8 cellular contexts compared by ENCODE assay signal in genomic region chr22:35842954-35843353, GRCh38.
DNase-seq lines count a peak whose midpoint lies in the region; ATAC-seq, FAIRE-seq and TF ChIP-seq lines count a peak whose summit lies in the region.

No MANE protein-coding gene starts in this region.

- H3K9me3 ChIP-seq in transverse colon, result no peaks in the 10 kb centered on the region

- H3K27me3 ChIP-seq in BJ (ENCODE audit: control insufficient read depth, insufficient read depth, low read length), result no peaks in the 10 kb centered on the region
- H3K27me3 ChIP-seq in transverse colon, result no peaks in the 10 kb centered on the region

- TF ChIP-seq POLR2A in transverse colon (IDR thresholded peaks at IDR 0.05), result no peak

- H3K36me3 ChIP-seq in BJ (ENCODE audit: control insufficient read depth, insufficient read depth, low read length) (no peaks in the 10 kb centered on the region), transverse colon (no peaks in the 10 kb centered on the region)

- H3K27ac ChIP-seq in transverse colon, result peak overlapping the region in 3 of 4 donors; percentile 31 to 84 (median 40)

- TF ChIP-seq CTCF in BJ (IDR thresholded peaks at IDR 0.05; ENCODE audit: insufficient read depth, low read depth, low read length) (peak; percentile 63), transverse colon (IDR thresholded peaks at IDR 0.05) (peak; percentile 33 to 68 (median 42))

- no peak for DNase-seq in BJ (ENCODE audit: low read depth)
- peak; percentile 19 for DNase-seq in HS-27A (ENCODE audit: low read depth)
- DNase-seq in left cardiac atrium, result peak; percentile 32
- no peak for DNase-seq in transverse colon
- no peak for DNase-seq in NCI-H1105 (lab: John Stamatoyannopoulos, UW)
- no peak for DNase-seq in OCI-M2 (lab: John Stamatoyannopoulos, UW; ENCODE audit: unreplicated experiment)
- DNase-seq in head of caudate nucleus, result no peak

- no peak for TF ChIP-seq EP300 in transverse colon (IDR thresholded peaks at IDR 0.05; ENCODE audit: low read depth)

- ATAC-seq in left cardiac atrium, result peak; percentile 24 to 53

- WGBS in transverse colon (ENCODE audit: low coverage in 1 of 2), 2 donors, result 36 to 43% methylated on average over 1 to 2 of the region's 2 CpGs

- FAIRE-seq in TTC549 (lab: Jason Lieb, UNC), result peak; percentile 46

- in situ Hi-C loops in transverse colon (cut with MboI; ENCODE audit: low pct_ligation_motif_present in 1 of 4, low pct_unique_long_range_greater_than_20kb in 1 of 4, low sequenced_read_pairs in 3 of 4), result no loop called here

- POLR2A ChIA-PET in BJ (lab: Charles Lee), result no interaction called here

- H3K4me3 ChIP-seq in BJ (ENCODE audit: low read depth, low read length) (no peak overlapping the region), transverse colon (no peak overlapping the region)

- CTCF ChIA-PET in BJ (lab: Yijun Ruan, JAX), result interaction anchor here (0.7 to 2.2 kb wide), 4 partner anchors 50 to 222 kb away, joined by 3 to 9 read pairs (median 4); no protein-coding TSS in a partner anchor

- intact Hi-C loops in left cardiac atrium (cut with DNase I), result loop anchor here in 1 of 2 donors (5.0 to 10.0 kb wide), 2 partner anchors 69 to 218 kb away; no protein-coding TSS in a partner anchor
- intact Hi-C loops in transverse colon (cut with DNase I; ENCODE audit: low total_unique reads), result no loop called here
- intact Hi-C loops in head of caudate nucleus (cut with DNase I), result loop anchor here (10.0 kb wide), 1 partner anchor 182 kb away; the partner anchor contains the start of gene RBFOX2

- peaks cover 7 to 67% (median 36%) of the 10 kb centered on the region in 4 donors for H3K4me1 ChIP-seq in transverse colon

Comparison
In these comparisons a context has a peak if more than half of its experiments do, and no peak if none do; other contexts are left out.
1. DNase-seq: peak in HS-27A (single experiment) and left cardiac atrium (single experiment); none in BJ (single experiment), transverse colon (single experiment), NCI-H1105 (single experiment), OCI-M2 (single experiment) and head of caudate nucleus (0 of 42).